Comparison of ENCODE assay signal across 1 cellular context in the genomic region with DNA sequence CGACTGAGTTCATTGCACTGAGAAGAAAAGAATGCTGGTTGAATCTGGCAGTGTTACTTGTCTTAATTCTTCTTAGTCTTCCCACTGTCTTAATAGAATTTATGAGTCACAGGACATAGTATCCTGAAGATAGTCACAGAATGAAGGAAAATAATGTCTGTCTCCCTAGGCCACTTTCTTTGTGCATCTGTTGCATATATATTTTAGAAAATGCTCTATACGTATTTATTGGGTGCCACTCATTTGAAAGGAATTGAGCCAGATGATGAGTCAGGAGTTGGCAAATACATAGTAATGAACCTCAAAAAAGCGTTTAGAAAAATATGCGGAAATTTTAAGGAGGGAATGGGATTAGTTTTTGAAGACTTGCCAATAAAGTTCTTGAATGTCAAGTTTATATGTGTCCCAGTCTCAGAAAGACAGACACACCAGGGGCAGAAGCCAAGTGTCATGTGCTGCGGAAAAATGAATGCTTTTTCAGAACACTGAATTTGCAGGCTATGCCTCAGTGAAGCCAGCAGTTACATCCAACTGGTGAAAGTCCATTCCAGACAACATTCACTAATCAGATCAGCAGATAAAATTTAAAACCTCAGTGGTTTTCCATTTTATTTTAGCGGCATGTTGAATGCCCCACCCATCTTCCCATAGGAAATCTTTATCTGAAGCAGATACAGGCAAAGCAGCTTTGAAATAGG.
TF ChIP-seq lines count a peak whose summit lies in the region.

No MANE protein-coding gene starts in this region.

TF ChIP-seq in SK-N-SH, 30 proteins besides CTCF, POLR2A, EP300 and RAD21 (continued from another document):
- TF ChIP-seq RCOR1 (IDR thresholded peaks at IDR 0.05; ENCODE audit: low read length) (no peak), CHD2 (IDR thresholded peaks at IDR 0.05; ENCODE audit: low read length, partially characterized antibody) (no peak), TCF12 (IDR thresholded peaks at IDR 0.05) (peak; percentile 86), FOXM1 (IDR thresholded peaks at IDR 0.05; ENCODE audit: low read depth) (peak; percentile 69; the same call in 1 of the 2 replicates)
- TF ChIP-seq, protein P1, sequence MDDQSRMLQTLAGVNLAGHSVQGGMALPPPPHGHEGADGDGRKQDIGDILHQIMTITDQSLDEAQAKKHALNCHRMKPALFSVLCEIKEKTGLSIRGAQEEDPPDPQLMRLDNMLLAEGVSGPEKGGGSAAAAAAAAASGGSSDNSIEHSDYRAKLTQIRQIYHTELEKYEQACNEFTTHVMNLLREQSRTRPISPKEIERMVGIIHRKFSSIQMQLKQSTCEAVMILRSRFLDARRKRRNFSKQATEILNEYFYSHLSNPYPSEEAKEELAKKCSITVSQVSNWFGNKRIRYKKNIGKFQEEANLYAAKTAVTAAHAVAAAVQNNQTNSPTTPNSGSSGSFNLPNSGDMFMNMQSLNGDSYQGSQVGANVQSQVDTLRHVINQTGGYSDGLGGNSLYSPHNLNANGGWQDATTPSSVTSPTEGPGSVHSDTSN (IDR thresholded peaks at IDR 0.05) = peak; percentile 62
